8 cellular contexts compared by ENCODE assay signal in genomic region chr3:25664066-25664809, GRCh38.
DNase-seq lines count a peak whose midpoint lies in the region; TF ChIP-seq lines count a peak whose summit lies in the region.

No MANE protein-coding gene starts in this region.

- TF ChIP-seq CTCF in GM12865 (IDR thresholded peaks at IDR 0.05; ENCODE audit: insufficient read depth, low read depth, low read length, missing control alignments) (no peak), epithelial cell of esophagus (IDR thresholded peaks at IDR 0.05; ENCODE audit: insufficient read depth, low read depth, low read length, missing control alignments) (no peak)

- no peaks in the 10 kb centered on the region for H3K9me3 ChIP-seq in mucosa of rectum (ENCODE audit: control insufficient read depth in 2 of 2, low read length in 2 of 2)

- H3K36me3 ChIP-seq in mucosa of rectum (ENCODE audit: control insufficient read depth in 2 of 2, insufficient read depth in 2 of 2, low read length in 2 of 2): no peaks in the 10 kb centered on the region

- no peaks in the 10 kb centered on the region for H3K27me3 ChIP-seq in mucosa of rectum (ENCODE audit: control insufficient read depth in 2 of 2, insufficient read depth in 2 of 2, low read length in 2 of 2)

- peak overlapping the region; percentile 82 for H3K4me3 ChIP-seq in GM12865 (ENCODE audit: low read depth, low read length)
- H3K4me3 ChIP-seq in epithelial cell of esophagus (ENCODE audit: low read length): peak overlapping the region; percentile 80
- peak overlapping the region; percentile 76 to 96 for H3K4me3 ChIP-seq in mucosa of rectum (ENCODE audit: low read length in 2 of 2)

- DNase-seq in GM12865 (ENCODE audit: low read depth) (no peak), GOT3 (lab: John Stamatoyannopoulos, UW) (peak; percentile 31), NCI-H1048 (lab: John Stamatoyannopoulos, UW) (peak; percentile 6), activated T-cell treated with anti-CD3 and anti-CD28 coated beads for 24 hours (ENCODE audit: low read depth) (peak; percentile 54), epithelial cell of esophagus (ENCODE audit: low read depth) (peak; percentile 59), globus pallidus (ENCODE audit: low spot score) (no peak)
- DNase-seq in stimulated activated CD8-positive, alpha-beta memory T cell treated with anti-CD3 and anti-CD28 coated beads, Interleukin-4, amount 100 ng/mL, for 48 hours: peak; percentile 82

- peaks cover 10 to 21% of the 10 kb centered on the region in 2 donors for H3K4me1 ChIP-seq in mucosa of rectum (ENCODE audit: control insufficient read depth in 2 of 2, insufficient read depth in 2 of 2, low read length in 2 of 2)

- peak overlapping the region; percentile 97 for H3K27ac ChIP-seq in mucosa of rectum (ENCODE audit: low read depth in 2 of 2, low read length in 2 of 2)

- H3K9ac ChIP-seq in mucosa of rectum (ENCODE audit: low read depth in 1 of 2, low read length in 2 of 2): peak overlapping the region; percentile 80 to 94

Comparison
In these comparisons a context has a peak if more than half of its experiments do, and no peak if none do; other contexts are left out.
1. DNase-seq: peak in GOT3 (single experiment), NCI-H1048 (single experiment), activated T-cell treated with anti-CD3 and anti-CD28 coated beads for 24 hours (single experiment), epithelial cell of esophagus (single experiment) and stimulated activated CD8-positive, alpha-beta memory T cell treated with anti-CD3 and anti-CD28 coated beads, Interleukin-4, amount 100 ng/mL, for 48 hours (single experiment); none in GM12865 (single experiment) and globus pallidus (single experiment).
2. Peak in every context shown above with its lines, with median percentiles within 50 percentile points of each other: H3K4me3 ChIP-seq.